Comparison of ENCODE assay signal across 18 cellular contexts in the genomic region with DNA sequence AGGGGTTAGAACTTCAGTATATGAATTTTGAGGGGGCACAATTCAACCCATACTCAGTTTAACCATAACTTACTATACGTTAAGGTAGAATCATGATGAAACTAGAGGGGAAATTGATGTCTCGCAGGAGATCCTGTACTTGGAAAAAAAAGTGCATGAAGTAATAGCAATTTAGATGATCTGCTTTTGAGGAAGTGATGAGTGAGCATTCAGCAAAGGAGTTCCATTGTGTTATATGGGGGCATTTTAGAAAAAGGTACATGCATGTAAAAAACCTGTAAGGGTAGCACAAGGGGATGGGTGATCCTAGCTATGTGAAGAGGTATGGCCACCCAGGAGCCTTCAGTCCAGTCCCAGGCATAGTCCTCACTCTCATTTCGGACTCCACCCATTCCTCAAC. TPM values are rescaled to one million over a fixed set of nuclear protein-coding genes. Genes with fewer than 3 reads are reported as not detected.
"Had no signal": no experiment of that assay in that cellular context is flagged by ENCODE, and none has a peak within 500 bp of the region (broad histone marks: within the 10 kb centered on the region; RNA-seq: fewer than 3 reads in every experiment).

No MANE protein-coding gene starts in this region.

- H3K9me3 Mint-ChIP-seq: effector memory CD8-positive, alpha-beta T cell; naive B cell; nephron had no signal

- H3K36me3 ChIP-seq: esophagus muscularis mucosa, gastrocnemius medialis, heart right ventricle, pancreas had no signal

- H3K9me3 ChIP-seq: esophagus muscularis mucosa, gastrocnemius medialis, heart right ventricle, pancreas had no signal

- H3K4me1 ChIP-seq: gastrocnemius medialis had no signal

- H3K36me3 Mint-ChIP-seq: naive B cell had no signal

- DNase-seq: effector memory CD8-positive, alpha-beta T cell; gastrocnemius medialis; heart right ventricle; hypothalamus; kidney glomerular epithelial cell; mesendoderm; naive B cell; occipital lobe; pancreas; right cardiac atrium; small intestine; stimulated activated CD4-positive, alpha-beta T cell treated with anti-CD3 and anti-CD28 coated beads, Interleukin-12 subunit alpha, Interleukin-12 subunit beta, amount 100 ng/mL, for 4 hours; stimulated activated naive CD4-positive, alpha-beta T cell treated with Interleukin-2 at 50 U/mL for 16 hours; trophoblast cell had no signal

- H3K27me3 ChIP-seq: esophagus muscularis mucosa, gastrocnemius medialis, heart right ventricle, pancreas had no signal

- H3K4me1 Mint-ChIP-seq: naive B cell had no signal

- H3K4me3 Mint-ChIP-seq: effector memory CD8-positive, alpha-beta T cell; naive B cell; nephron had no signal

- H3K27me3 Mint-ChIP-seq: effector memory CD8-positive, alpha-beta T cell; naive B cell; progenitor cell of endocrine pancreas had no signal

- H3K4me3 ChIP-seq: esophagus muscularis mucosa, gastrocnemius medialis, heart right ventricle, pancreas had no signal

- H3K27ac Mint-ChIP-seq: effector memory CD8-positive, alpha-beta T cell; nephron; progenitor cell of endocrine pancreas had no signal

RNA-seq across cellular contexts. Expression of a gene that starts 14.8 kb away (rescaled TPM):
- total RNA-seq: esophagus muscularis mucosa, liver, pancreas, progenitor cell of endocrine pancreas had no signal
